Comparison of ENCODE assay signal across 13 cellular contexts in the genomic region with DNA sequence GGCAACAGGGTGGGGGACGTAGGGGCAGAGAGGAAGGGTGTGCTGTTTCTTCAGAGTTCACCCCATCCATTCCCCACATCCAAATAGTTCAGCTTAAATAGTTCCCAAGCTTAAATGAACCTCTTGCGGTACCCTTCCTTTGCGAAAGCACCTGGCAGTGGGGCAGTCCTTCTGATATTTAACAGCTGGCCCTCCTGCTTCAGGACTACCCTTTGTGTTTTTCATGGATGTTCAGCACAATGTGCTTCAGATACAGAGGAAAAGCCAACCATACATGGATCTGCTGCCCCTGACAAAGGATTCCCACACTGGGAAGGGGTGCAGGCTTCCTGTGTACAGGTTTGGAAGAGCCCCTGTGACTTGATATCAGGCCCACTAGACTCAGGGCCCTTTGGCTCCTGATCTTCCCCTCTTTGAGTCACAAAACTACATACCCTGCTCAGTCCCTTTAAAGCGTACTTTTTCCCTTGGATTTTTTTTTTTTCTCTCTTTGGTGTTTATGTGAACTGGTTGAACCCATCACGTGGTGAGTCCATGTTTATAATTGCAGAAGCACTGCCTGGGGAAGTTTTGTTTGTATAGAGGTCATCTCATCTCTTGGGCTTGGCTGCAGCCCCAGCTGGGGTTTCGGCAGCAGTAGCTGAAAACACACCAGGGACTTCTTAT. TPM values are rescaled to one million over a fixed set of nuclear protein-coding genes. Genes with fewer than 3 reads are reported as not detected.
DNase-seq lines count a peak whose midpoint lies in the region; ATAC-seq lines count a peak whose summit lies in the region.
"Had no signal": no experiment of that assay in that cellular context is flagged by ENCODE, and none has a peak within 500 bp of the region (broad histone marks: within the 10 kb centered on the region; RNA-seq: fewer than 3 reads in every experiment).

No MANE protein-coding gene starts in this region.

- H3K9ac ChIP-seq in rectal smooth muscle tissue (ENCODE audit: low read length): no peak overlapping the region

- H3K4me3 Mint-ChIP-seq in activated T-helper 2 cell treated with anti-CD3 and anti-CD28 coated beads, Interferon-gamma antibody, Interleukin-2, Interleukin-4, amounts not matched to agents 10 μg/mL and 5 μg/mL and 100 μg/mL, durations not matched to agents 14 hours and 24 hours and 36 hours (ENCODE audit: low read depth): no peak overlapping the region
- H3K4me3 Mint-ChIP-seq: activated T-helper 17 cell treated with anti-CD3 and anti-CD28 coated beads, Interleukin-2, amount 50 U/mL, for 72 hours had no signal

- peaks cover 54% of the 10 kb centered on the region for H3K4me1 ChIP-seq in rectal smooth muscle tissue (ENCODE audit: control insufficient read depth, insufficient read depth, low read length)

- H3K27me3 ChIP-seq in rectal smooth muscle tissue (ENCODE audit: control insufficient read depth, insufficient read depth, low read length): no peaks in the 10 kb centered on the region

- no peaks in the 10 kb centered on the region for H3K36me3 Mint-ChIP-seq in activated T-helper 2 cell treated with anti-CD3 and anti-CD28 coated beads, Interferon-gamma antibody, Interleukin-2, Interleukin-4, amounts not matched to agents 10 μg/mL and 5 μg/mL and 100 μg/mL, durations not matched to agents 14 hours and 24 hours and 36 hours (ENCODE audit: low read depth)

- no peak overlapping the region for H3K4me3 ChIP-seq in rectal smooth muscle tissue (ENCODE audit: low read length)
- H3K4me3 ChIP-seq: thoracic aorta had no signal

- intact Hi-C loops in activated T-helper 2 cell treated with anti-CD3 and anti-CD28 coated beads, Interferon-gamma antibody, Interleukin-2, Interleukin-4, amounts not matched to agents 10 μg/mL and 5 μg/mL and 100 μg/mL, durations not matched to agents 14 hours and 24 hours and 36 hours (cut with micrococcal nuclease): no loop called here

- H3K27me3 Mint-ChIP-seq in activated T-helper 2 cell treated with anti-CD3 and anti-CD28 coated beads, Interferon-gamma antibody, Interleukin-2, Interleukin-4, amounts not matched to agents 10 μg/mL and 5 μg/mL and 100 μg/mL, durations not matched to agents 14 hours and 24 hours and 36 hours (ENCODE audit: low read depth): peaks cover 8% of the 10 kb centered on the region

- H3K27ac Mint-ChIP-seq in activated T-helper 2 cell treated with anti-CD3 and anti-CD28 coated beads, Interferon-gamma antibody, Interleukin-2, Interleukin-4, amounts not matched to agents 10 μg/mL and 5 μg/mL and 100 μg/mL, durations not matched to agents 14 hours and 24 hours and 36 hours: no peak overlapping the region
- H3K27ac Mint-ChIP-seq: activated T-helper 17 cell treated with anti-CD3 and anti-CD28 coated beads, Interleukin-2, amount 50 U/mL, for 72 hours had no signal

- H3K4me1 Mint-ChIP-seq in activated T-helper 2 cell treated with anti-CD3 and anti-CD28 coated beads, Interferon-gamma antibody, Interleukin-2, Interleukin-4, amounts not matched to agents 10 μg/mL and 5 μg/mL and 100 μg/mL, durations not matched to agents 14 hours and 24 hours and 36 hours (ENCODE audit: low read depth): no peaks in the 10 kb centered on the region
- H3K4me1 Mint-ChIP-seq: activated T-helper 17 cell treated with anti-CD3 and anti-CD28 coated beads, Interleukin-2, amount 50 U/mL, for 72 hours had no signal

- DNase-seq in DMS53 treated with DMSO at 0.1 percent for 48 hours (lab: John Stamatoyannopoulos, UW; ENCODE audit: unreplicated experiment): peak; percentile 34
- DNase-seq in SHP77 (lab: John Stamatoyannopoulos, UW): peak; percentile 35 to 62
- DNase-seq in hepatic stellate cell (ENCODE audit: low spot score): peak; percentile 44
- no peak for DNase-seq in UCSD-AML1 (lab: John Stamatoyannopoulos, UW; ENCODE audit: unreplicated experiment)
- DNase-seq in activated T-helper 2 cell treated with anti-CD3 and anti-CD28 coated beads, Interferon-gamma antibody, Interleukin-2, Interleukin-4, amounts not matched to agents 10 μg/mL and 5 μg/mL and 100 μg/mL, durations not matched to agents 14 hours and 24 hours and 36 hours (ENCODE audit: low spot score): no peak
- no peak for DNase-seq in hippocampal formation (lab: John Stamatoyannopoulos, UW)
- DNase-seq: activated CD4-positive, CD25-positive, alpha-beta regulatory T cell treated with anti-CD3 and anti-CD28 coated beads, Interleukin-2, amount 50 U/mL, for 72 hours; NCI-H82 had no signal

- ATAC-seq in GM18868 (IDR thresholded peaks at IDR 0.05; ENCODE audit: unreplicated experiment): no peak
- ATAC-seq: activated T-helper 17 cell treated with anti-CD3 and anti-CD28 coated beads, Interleukin-2, amount 50 U/mL, for 72 hours had no signal

- no peaks in the 10 kb centered on the region for H3K36me3 ChIP-seq in rectal smooth muscle tissue (ENCODE audit: control insufficient read depth, insufficient read depth, low read length)
- H3K36me3 ChIP-seq: thoracic aorta had no signal

- peak overlapping the region; percentile 92 for H3K27ac ChIP-seq in rectal smooth muscle tissue (ENCODE audit: low read depth, low read length)
- H3K27ac ChIP-seq: HL-60, thoracic aorta had no signal

- no peaks in the 10 kb centered on the region for H3K9me3 Mint-ChIP-seq in activated T-helper 2 cell treated with anti-CD3 and anti-CD28 coated beads, Interferon-gamma antibody, Interleukin-2, Interleukin-4, amounts not matched to agents 10 μg/mL and 5 μg/mL and 100 μg/mL, durations not matched to agents 14 hours and 24 hours and 36 hours
- H3K9me3 Mint-ChIP-seq: activated T-helper 17 cell treated with anti-CD3 and anti-CD28 coated beads, Interleukin-2, amount 50 U/mL, for 72 hours had no signal

RNA-seq across cellular contexts. Expression of a gene that starts 45.3 kb away (rescaled TPM):
- total RNA-seq in activated T-helper 2 cell treated with anti-CD3 and anti-CD28 coated beads, Interferon-gamma antibody, Interleukin-2, Interleukin-4, amounts not matched to agents 10 μg/mL and 5 μg/mL and 100 μg/mL, durations not matched to agents 14 hours and 24 hours and 36 hours: not detected in 2 replicates
- total RNA-seq: activated T-helper 17 cell treated with anti-CD3 and anti-CD28 coated beads, Interleukin-2, amount 50 U/mL, for 72 hours had no signal

Comparison
In these comparisons a context has a peak if more than half of its experiments do, and no peak if none do; other contexts are left out.
1. DNase-seq: peak in DMS53 treated with DMSO at 0.1 percent for 48 hours (single experiment), SHP77 (2 of 2) and hepatic stellate cell (single experiment); none in UCSD-AML1 (single experiment), activated T-helper 2 cell treated with anti-CD3 and anti-CD28 coated beads, Interferon-gamma antibody, Interleukin-2, Interleukin-4, amounts not matched to agents 10 μg/mL and 5 μg/mL and 100 μg/mL, durations not matched to agents 14 hours and 24 hours and 36 hours (single experiment) and hippocampal formation (0 of 2).